8 cellular contexts compared by ENCODE assay signal in the genomic region with DNA sequence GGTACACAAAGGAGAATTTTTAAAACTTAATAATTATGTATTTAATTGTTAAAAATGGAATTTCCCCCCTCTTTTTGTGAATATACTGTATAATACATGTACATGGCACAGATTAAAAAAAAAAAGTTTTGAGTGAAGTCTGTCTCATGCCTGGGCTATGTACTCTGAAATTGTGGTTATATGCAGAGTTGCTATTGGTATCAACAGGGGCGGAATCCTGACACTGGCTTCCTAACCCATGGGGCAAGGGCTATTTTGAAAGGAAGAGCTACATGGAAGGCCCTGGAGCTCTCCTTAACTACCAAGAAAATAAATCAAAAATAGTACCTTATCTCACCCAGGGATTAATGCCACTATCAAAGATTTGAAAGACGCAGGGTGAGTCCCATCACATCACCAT. TPM values are rescaled to one million over a fixed set of nuclear protein-coding genes. Genes with fewer than 3 reads are reported as not detected.
DNase-seq lines count a peak whose midpoint lies in the region; ATAC-seq, FAIRE-seq and TF ChIP-seq lines count a peak whose summit lies in the region.
"Had no signal": no experiment of that assay in that cellular context is flagged by ENCODE, and none has a peak within 500 bp of the region (broad histone marks: within the 10 kb centered on the region; RNA-seq: fewer than 3 reads in every experiment).

No MANE protein-coding gene starts in this region.

- H3K27me3 ChIP-seq in DOHH2 (ENCODE audit: control insufficient read depth, low read length) (no peaks in the 10 kb centered on the region), OCI-LY3 (ENCODE audit: low read depth, low read length) (no peaks in the 10 kb centered on the region), endocrine pancreas (ENCODE audit: control insufficient read depth, insufficient read depth, low read length) (no peaks in the 10 kb centered on the region), pancreas (no peaks in the 10 kb centered on the region), WERI-Rb-1 (ENCODE audit: insufficient read depth, low read depth, severe bottlenecking) (no peaks in the 10 kb centered on the region)

- no peaks in the 10 kb centered on the region for H3K9me3 ChIP-seq in DOHH2 (ENCODE audit: control insufficient read depth, insufficient read depth, low read length)
- H3K9me3 ChIP-seq in OCI-LY3 (ENCODE audit: insufficient read depth, low read length): no peaks in the 10 kb centered on the region
- H3K9me3 ChIP-seq in endocrine pancreas (ENCODE audit: control insufficient read depth, low read length): no peaks in the 10 kb centered on the region
- no peaks in the 10 kb centered on the region for H3K9me3 ChIP-seq in pancreas
- no peaks in the 10 kb centered on the region for H3K9me3 ChIP-seq in WERI-Rb-1 (ENCODE audit: severe bottlenecking)

- no peak overlapping the region for H3K27ac ChIP-seq in DOHH2 (ENCODE audit: low read depth, low read length)
- H3K27ac ChIP-seq in OCI-LY3 (ENCODE audit: low read length): no peak overlapping the region
- H3K27ac ChIP-seq in pancreas: no peak overlapping the region
- H3K27ac ChIP-seq in WERI-Rb-1: no peak overlapping the region

- no peak for ATAC-seq in pancreas
- no peak for ATAC-seq in activated CD4-positive, CD25-positive, alpha-beta regulatory T cell treated with anti-CD3 and anti-CD28 coated beads, Interleukin-2, amount 50 U/mL, for 24 hours

- no peak for FAIRE-seq in pancreas (lab: Jason Lieb, UNC)

- H3K9ac ChIP-seq in OCI-LY3 (ENCODE audit: low read length) (peak overlapping the region; percentile 71; the same call in 1 of the 2 replicates), endocrine pancreas (ENCODE audit: control insufficient read depth, insufficient read depth, low read length) (no peak overlapping the region)

- no peaks in the 10 kb centered on the region for H3K9me2 ChIP-seq in DOHH2 (replicated peaks; ENCODE audit: control insufficient read depth, low read length)

- peaks cover 29% of the 10 kb centered on the region for H3K36me3 ChIP-seq in DOHH2 (ENCODE audit: control insufficient read depth, low read length)
- peaks cover 15% of the 10 kb centered on the region for H3K36me3 ChIP-seq in OCI-LY3 (replicated peaks; ENCODE audit: low read depth, low read length)
- H3K36me3 ChIP-seq in endocrine pancreas (ENCODE audit: control insufficient read depth, insufficient read depth, low read length): no peaks in the 10 kb centered on the region
- no peaks in the 10 kb centered on the region for H3K36me3 ChIP-seq in pancreas
- peaks cover 10% of the 10 kb centered on the region for H3K36me3 ChIP-seq in WERI-Rb-1

- peaks cover 26% of the 10 kb centered on the region for H3K4me1 ChIP-seq in DOHH2 (ENCODE audit: control insufficient read depth, low read length)
- H3K4me1 ChIP-seq in OCI-LY3 (ENCODE audit: low read length): peaks cover 9% of the 10 kb centered on the region
- no peaks in the 10 kb centered on the region for H3K4me1 ChIP-seq in endocrine pancreas (ENCODE audit: control insufficient read depth, insufficient read depth, low read length)
- H3K4me1 ChIP-seq in pancreas: peaks cover 0 to 9% (median 0%) of the 10 kb centered on the region in 3 donors

- DNase-seq in pancreas (no peak), WERI-Rb-1 (no peak), HuH-7.5 (ENCODE audit: low spot score) (no peak)
- DNase-seq: stimulated activated CD4-positive, alpha-beta T cell treated with anti-CD3 and anti-CD28 coated beads, Interleukin-4, amount 100 ng/mL, for 24 hours had no signal

- peak overlapping the region; percentile 98; the same call in 1 of the 2 replicates for H2AFZ ChIP-seq in OCI-LY3 (ENCODE audit: low read depth, low read length)

- peaks cover 13% of the 10 kb centered on the region for H4K20me1 ChIP-seq in DOHH2 (ENCODE audit: control insufficient read depth, insufficient read depth, low read depth, low read length)
- H4K20me1 ChIP-seq in OCI-LY3 (ENCODE audit: insufficient read depth, low read length): peaks cover 12% of the 10 kb centered on the region; the same call in 1 of the 2 replicates

- 57 to 65% methylated on average over 2 of the region's 2 CpGs for WGBS in pancreas, 2 donors

- H3K79me2 ChIP-seq in DOHH2 (ENCODE audit: control insufficient read depth, low read length): peaks cover 45% of the 10 kb centered on the region
- H3K79me2 ChIP-seq in OCI-LY3 (ENCODE audit: low read length): peaks cover 34% of the 10 kb centered on the region

- intact Hi-C loops in pancreas (cut with DNase I): no loop called here

- no peaks in the 10 kb centered on the region; the same call in 1 of the 2 replicates for H3F3A ChIP-seq in DOHH2 (ENCODE audit: control insufficient read depth, insufficient read depth)

- H3K4me2 ChIP-seq in DOHH2 (ENCODE audit: low read length): peak overlapping the region; percentile 66
- H3K4me2 ChIP-seq in OCI-LY3 (ENCODE audit: low read length): peak overlapping the region; percentile 86

- H3K4me3 ChIP-seq in DOHH2 (ENCODE audit: low read length) (peak overlapping the region; percentile 79), OCI-LY3 (ENCODE audit: low read length) (peak overlapping the region; percentile 87), endocrine pancreas (ENCODE audit: control insufficient read depth, insufficient read depth, low read length) (peak overlapping the region; percentile 36), pancreas (peak overlapping the region; percentile 68 to 93 (median 84)), WERI-Rb-1 (ENCODE audit: low read depth, low read length) (no peak overlapping the region)

- no peak for TF ChIP-seq CTCF in DOHH2 (IDR thresholded peaks at IDR 0.05; ENCODE audit: low read depth, low read length, poor library complexity, severe bottlenecking)
- TF ChIP-seq CTCF in OCI-LY3 (IDR thresholded peaks at IDR 0.05; ENCODE audit: low read depth, low read length): no peak
- TF ChIP-seq CTCF in pancreas (IDR thresholded peaks at IDR 0.05): no peak
- TF ChIP-seq CTCF in WERI-Rb-1 (IDR thresholded peaks at IDR 0.05; ENCODE audit: low read depth, low read length): no peak

RNA-seq across cellular contexts. Expression of gene FAM193B, which starts 0.9 kb away (rescaled TPM):
- total RNA-seq in pancreas: 10 to 100 TPM; 30.1 to 79.7 (median 41.8) TPM
- polyA plus RNA-seq in pancreas: 100 to 1,000 TPM; 399 to 519 TPM

RNA-seq across cellular contexts. Expression of gene TMED9, which starts 36.8 kb away (rescaled TPM):
- total RNA-seq in pancreas: 100 to 1,000 TPM in 5 of 6 donors, 10 to 100 TPM in 1; 99.1 to 167 (median 124) TPM
- polyA plus RNA-seq in pancreas: 100 to 1,000 TPM; 105 to 113 TPM

RNA-seq across cellular contexts. Expression of gene DDX41, which starts 38.5 kb away (rescaled TPM):
- 10 to 100 TPM; 24.3 to 47.4 (median 39.4) TPM for total RNA-seq in pancreas
- 10 to 100 TPM; 68.3 to 88.1 TPM for polyA plus RNA-seq in pancreas

RNA-seq across cellular contexts. Expression of gene B4GALT7, which starts 44.7 kb away (rescaled TPM):
- total RNA-seq in pancreas: 10 to 100 TPM; 12.6 to 20.3 (median 15.8) TPM
- 10 to 100 TPM; 44.6 to 51.0 TPM for polyA plus RNA-seq in pancreas

RNA-seq across cellular contexts. Expression of gene DOK3, which starts 45.6 kb away (rescaled TPM):
- 10 to 100 TPM in 1 of 6 donors, 1 to 10 TPM in 4, under 1 TPM in 1; 0.98 to 11.4 (median 4.3) TPM for total RNA-seq in pancreas
- 1 to 10 TPM; 3.9 to 6.5 TPM for polyA plus RNA-seq in pancreas
